Comparison of ENCODE assay signal across 1 cellular context in genomic region chr11:64210301-64211020, GRCh38.
TF ChIP-seq lines count a peak whose summit lies in the region.

No MANE protein-coding gene starts in this region.

TF ChIP-seq in K562, 482 proteins besides CTCF, POLR2A, EP300 and RAD21:
- 0 out of 2 replicates have a peak, but pooled peaks have one; percentile 13 for TF ChIP-seq ZBTB7A (IDR thresholded peaks at IDR 0.05; ENCODE audit: borderline replicate concordance, control insufficient read depth, low read depth, low read length)
- no peak for TF ChIP-seq USF2 (CRISPR knock-in tag; IDR thresholded peaks at IDR 0.05)
- no peak for TF ChIP-seq ZFP36 (IDR thresholded peaks at IDR 0.05; ENCODE audit: low read depth, low read length, partially characterized antibody)
- no peak for TF ChIP-seq POLR2H (tag; IDR thresholded peaks at IDR 0.05; ENCODE audit: low read depth)
- no peak for TF ChIP-seq TAF7 (tag; IDR thresholded peaks at IDR 0.05)
- TF ChIP-seq TOE1 (IDR thresholded peaks at IDR 0.05; ENCODE audit: borderline replicate concordance) = no peak
- no peak for TF ChIP-seq TOE1 (CRISPR knock-in tag; IDR thresholded peaks at IDR 0.05; ENCODE audit: borderline replicate concordance, low read depth)
- 0 out of 2 replicates have a peak, but pooled peaks have one; percentile 42 for TF ChIP-seq SUPT5H (IDR thresholded peaks at IDR 0.05)
- TF ChIP-seq, protein P1, sequence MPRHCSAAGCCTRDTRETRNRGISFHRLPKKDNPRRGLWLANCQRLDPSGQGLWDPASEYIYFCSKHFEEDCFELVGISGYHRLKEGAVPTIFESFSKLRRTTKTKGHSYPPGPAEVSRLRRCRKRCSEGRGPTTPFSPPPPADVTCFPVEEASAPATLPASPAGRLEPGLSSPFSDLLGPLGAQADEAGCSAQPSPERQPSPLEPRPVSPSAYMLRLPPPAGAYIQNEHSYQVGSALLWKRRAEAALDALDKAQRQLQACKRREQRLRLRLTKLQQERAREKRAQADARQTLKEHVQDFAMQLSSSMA (CRISPR knock-in tag; IDR thresholded peaks at IDR 0.05) = no peak
- TF ChIP-seq SMARCA5 (IDR thresholded peaks at IDR 0.05) = no peak
- TF ChIP-seq POLR2G (IDR thresholded peaks at IDR 0.05; ENCODE audit: low read depth, low read length) = peak; percentile 69
- no peak for TF ChIP-seq CAMTA2 (CRISPR knock-in tag; conservative IDR thresholded peaks at IDR 0.05)
- TF ChIP-seq, protein P2, sequence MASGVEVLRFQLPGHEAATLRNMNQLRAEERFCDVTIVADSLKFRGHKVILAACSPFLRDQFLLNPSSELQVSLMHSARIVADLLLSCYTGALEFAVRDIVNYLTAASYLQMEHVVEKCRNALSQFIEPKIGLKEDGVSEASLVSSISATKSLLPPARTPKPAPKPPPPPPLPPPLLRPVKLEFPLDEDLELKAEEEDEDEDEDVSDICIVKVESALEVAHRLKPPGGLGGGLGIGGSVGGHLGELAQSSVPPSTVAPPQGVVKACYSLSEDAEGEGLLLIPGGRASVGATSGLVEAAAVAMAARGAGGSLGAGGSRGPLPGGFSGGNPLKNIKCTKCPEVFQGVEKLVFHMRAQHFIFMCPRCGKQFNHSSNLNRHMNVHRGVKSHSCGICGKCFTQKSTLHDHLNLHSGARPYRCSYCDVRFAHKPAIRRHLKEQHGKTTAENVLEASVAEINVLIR (CRISPR knock-in tag; IDR thresholded peaks at IDR 0.05) = no peak
- TF ChIP-seq RBFOX2 (IDR thresholded peaks at IDR 0.05; ENCODE audit: low read depth, low read length) = peak; percentile 73
